8 cellular contexts compared by ENCODE assay signal in genomic region chr16:29466904-29467303, GRCh38. TPM values are rescaled to one million over a fixed set of nuclear protein-coding genes. Genes with fewer than 3 reads are reported as not detected.
DNase-seq lines count a peak whose midpoint lies in the region; ATAC-seq, FAIRE-seq and TF ChIP-seq lines count a peak whose summit lies in the region.
"Not testable (repeated sequence)": the region's sequence is repeated elsewhere in the genome, so short reads cannot be mapped to it uniquely, and the experiment has no call there.

No MANE protein-coding gene starts in this region.

- H3K79me2 ChIP-seq in K562 (ENCODE audit: control insufficient read depth, insufficient read depth, low read length), result not testable (repeated sequence)

- H3K9ac ChIP-seq in K562 (ENCODE audit: insufficient read depth in 1 of 2, low read depth in 2 of 2, low read length in 2 of 2), result not testable (repeated sequence)

- not testable (repeated sequence) for H3K4me1 ChIP-seq in CD8-positive, alpha-beta T cell (ENCODE audit: insufficient read depth, low read length); RWPE2 (ENCODE audit: insufficient read depth, poor library complexity, severe bottlenecking); K562 (replicated peaks in 1 of 2; ENCODE audit: control insufficient read depth in 2 of 2, insufficient read depth in 2 of 2, low read length in 2 of 2); left lung; naive thymus-derived CD4-positive, alpha-beta T cell (ENCODE audit: control insufficient read depth in 2 of 2, insufficient read depth in 2 of 2, low read length in 2 of 2)

- peak; percentile 48 for ATAC-seq in CD8-positive, alpha-beta T cell
- ATAC-seq in RWPE2 (ENCODE audit: low read depth) (peak; percentile 1; the same call in 2 of the 3 replicates), K562 (peak; percentile 56), Right ventricle myocardium superior (ENCODE audit: poor library complexity) (peak; percentile 16), left lung (peak; percentile 38)
- peak; percentile 51 for ATAC-seq in activated CD8-positive, alpha-beta memory T cell treated with anti-CD3 and anti-CD28 coated beads, Interleukin-2, amount 10 ng/mL, durations not matched to agents 7 days and 5 days
- ATAC-seq in naive thymus-derived CD4-positive, alpha-beta T cell, result peak; percentile 44
- peak; percentile 42 for ATAC-seq in stimulated activated naive CD8-positive, alpha-beta T cell treated with anti-CD3 and anti-CD28 coated beads, Interleukin-15, Interleukin-2, amounts not matched to agents 100 U/mL and 50 U/mL, for 24 hours

- TF ChIP-seq CTCF in CD8-positive, alpha-beta T cell (IDR thresholded peaks at IDR 0.05); RWPE2 (IDR thresholded peaks at IDR 0.05; ENCODE audit: poor library complexity, severe bottlenecking); K562 (IDR thresholded peaks at IDR 0.05 in 2 of 3, conservative IDR thresholded peaks at IDR 0.05 in 1 of 3; ENCODE audit: insufficient read depth in 2 of 3, low read depth in 1 of 3, low read length in 3 of 3); left lung (IDR thresholded peaks at IDR 0.05): not testable (repeated sequence)

- not testable (repeated sequence) for TF ChIP-seq RAD21 in K562 (CRISPR knock-in tag; conservative IDR thresholded peaks at IDR 0.05 in 1 of 2, IDR thresholded peaks at IDR 0.05 in 1 of 2)

- H3K27ac ChIP-seq in CD8-positive, alpha-beta T cell (ENCODE audit: low read depth, low read length); RWPE2 (ENCODE audit: poor library complexity, severe bottlenecking); K562 (ENCODE audit: extremely low read depth, low read depth, low read length); left lung; naive thymus-derived CD4-positive, alpha-beta T cell (ENCODE audit: low read depth, low read length): not testable (repeated sequence)

- FAIRE-seq in K562 (lab: Jason Lieb, UNC), result not testable (repeated sequence)

- H3K4me1 Mint-ChIP-seq in CD8-positive, alpha-beta T cell (ENCODE audit: low read depth); activated CD8-positive, alpha-beta memory T cell treated with anti-CD3 and anti-CD28 coated beads, Interleukin-2, amount 10 ng/mL, durations not matched to agents 7 days and 5 days; naive thymus-derived CD4-positive, alpha-beta T cell: not testable (repeated sequence)

- CTCF ChIA-PET in CD8-positive, alpha-beta T cell (lab: Charles Lee); activated CD8-positive, alpha-beta memory T cell treated with anti-CD3 and anti-CD28 coated beads, Interleukin-2, amount 10 ng/mL, durations not matched to agents 7 days and 5 days (lab: Charles Lee); K562 (lab: Yijun Ruan, JAX; ENCODE audit: low intra/inter-chr PET ratio); naive thymus-derived CD4-positive, alpha-beta T cell (lab: Charles Lee): not testable (repeated sequence)

- not testable (repeated sequence) for H3K9me3 Mint-ChIP-seq in CD8-positive, alpha-beta T cell; activated CD8-positive, alpha-beta memory T cell treated with anti-CD3 and anti-CD28 coated beads, Interleukin-2, amount 10 ng/mL, durations not matched to agents 7 days and 5 days (ENCODE audit: low read depth); naive thymus-derived CD4-positive, alpha-beta T cell

- intact Hi-C loops in CD8-positive, alpha-beta T cell (cut with DNase I, micrococcal nuclease); K562 (cut with micrococcal nuclease); Right ventricle myocardium superior (cut with DNase I); left lung (cut with DNase I); naive thymus-derived CD4-positive, alpha-beta T cell (cut with micrococcal nuclease): not testable (repeated sequence)

- H3K27me3 Mint-ChIP-seq in CD8-positive, alpha-beta T cell (ENCODE audit: low read depth); activated CD8-positive, alpha-beta memory T cell treated with anti-CD3 and anti-CD28 coated beads, Interleukin-2, amount 10 ng/mL, durations not matched to agents 7 days and 5 days; naive thymus-derived CD4-positive, alpha-beta T cell: not testable (repeated sequence)

- H3K4me2 ChIP-seq in K562 (ENCODE audit: insufficient read depth, low read length), result not testable (repeated sequence)

- not testable (repeated sequence) for H3K9me3 ChIP-seq in CD8-positive, alpha-beta T cell (ENCODE audit: low read length); RWPE2 (ENCODE audit: severe bottlenecking); K562 (replicated peaks; ENCODE audit: control insufficient read depth, insufficient read depth, low read depth, low read length); left lung; naive thymus-derived CD4-positive, alpha-beta T cell (ENCODE audit: control insufficient read depth in 2 of 3, low read length in 3 of 3)

- not testable (repeated sequence) for BruUV-seq in K562 (replicated peaks; lab: Mats Ljungman, UMichigan)

- DNase-seq in CD8-positive, alpha-beta T cell; RWPE2 (ENCODE audit: low spot score); activated CD8-positive, alpha-beta memory T cell treated with anti-CD3 and anti-CD28 coated beads, Interleukin-2, amount 10 ng/mL, durations not matched to agents 7 days and 5 days; K562 (ENCODE audit: extremely low read depth in 1 of 4, low spot score in 3 of 4); Right ventricle myocardium superior; left lung; naive thymus-derived CD4-positive, alpha-beta T cell; stimulated activated naive CD8-positive, alpha-beta T cell treated with anti-CD3 and anti-CD28 coated beads, Interleukin-15, Interleukin-2, amounts not matched to agents 100 U/mL and 50 U/mL, for 24 hours: not testable (repeated sequence)

- not testable (repeated sequence) for H3K9me1 ChIP-seq in K562 (ENCODE audit: control insufficient read depth, insufficient read depth, low read length)

- not testable (repeated sequence) for H3K4me3 Mint-ChIP-seq in CD8-positive, alpha-beta T cell; activated CD8-positive, alpha-beta memory T cell treated with anti-CD3 and anti-CD28 coated beads, Interleukin-2, amount 10 ng/mL, durations not matched to agents 7 days and 5 days; naive thymus-derived CD4-positive, alpha-beta T cell

- not testable (repeated sequence) for H3K27me3 ChIP-seq in CD8-positive, alpha-beta T cell (ENCODE audit: insufficient read depth, low read length); RWPE2 (ENCODE audit: insufficient read depth, poor library complexity, severe bottlenecking); K562 (ENCODE audit: control insufficient read depth in 2 of 2, insufficient read depth in 2 of 2, low read length in 2 of 2); left lung; naive thymus-derived CD4-positive, alpha-beta T cell (ENCODE audit: control insufficient read depth in 2 of 2, insufficient read depth in 2 of 2, low read length in 2 of 2)

- TF ChIP-seq POLR2A in K562 (conservative IDR thresholded peaks at IDR 0.05), result not testable (repeated sequence)

- H3K27ac Mint-ChIP-seq in CD8-positive, alpha-beta T cell; activated CD8-positive, alpha-beta memory T cell treated with anti-CD3 and anti-CD28 coated beads, Interleukin-2, amount 10 ng/mL, durations not matched to agents 7 days and 5 days; naive thymus-derived CD4-positive, alpha-beta T cell: not testable (repeated sequence)

- POLR2A ChIA-PET in CD8-positive, alpha-beta T cell (lab: Charles Lee); K562 (lab: Yijun Ruan, JAX); naive thymus-derived CD4-positive, alpha-beta T cell (lab: Charles Lee): not testable (repeated sequence)

- no CpG with 5 or more reads among the region's 33 CpGs for WGBS in K562 (ENCODE audit: insufficient coverage, low coverage, missing lambda C conversion rate)

- not testable (repeated sequence) for TF ChIP-seq EP300 in K562 (IDR thresholded peaks at IDR 0.05; ENCODE audit: low read length)

- not testable (repeated sequence) for H3K36me3 Mint-ChIP-seq in CD8-positive, alpha-beta T cell; activated CD8-positive, alpha-beta memory T cell treated with anti-CD3 and anti-CD28 coated beads, Interleukin-2, amount 10 ng/mL, durations not matched to agents 7 days and 5 days; naive thymus-derived CD4-positive, alpha-beta T cell

- in situ Hi-C loops in K562 (cut with MboI), result loop anchor here (25.0 kb wide), 3 partner anchors 670 to 1170 kb away; partner anchors contain the start of genes CD2BP2, MYL11 and TBC1D10B

- H3K36me3 ChIP-seq in CD8-positive, alpha-beta T cell (ENCODE audit: insufficient read depth, low read length); RWPE2 (ENCODE audit: low read depth); K562 (ENCODE audit: control insufficient read depth, insufficient read depth, low read length); left lung; naive thymus-derived CD4-positive, alpha-beta T cell (ENCODE audit: control insufficient read depth in 2 of 3, insufficient read depth in 3 of 3, low read length in 3 of 3): not testable (repeated sequence)

- not testable (repeated sequence) for H2AFZ ChIP-seq in K562 (ENCODE audit: low read depth, low read length)

- H3K4me3 ChIP-seq in CD8-positive, alpha-beta T cell (ENCODE audit: low read depth, low read length); RWPE2 (ENCODE audit: severe bottlenecking); K562; left lung; naive thymus-derived CD4-positive, alpha-beta T cell (ENCODE audit: low read length): not testable (repeated sequence)

- not testable (repeated sequence) for H4K20me1 ChIP-seq in K562 (replicated peaks; ENCODE audit: control insufficient read depth, insufficient read depth, low read length)

RNA-seq across cellular contexts. Expression of gene SULT1A4, which starts 7.2 kb away (rescaled TPM):
- 1 to 10 TPM; 1.4 to 3.6 TPM for total RNA-seq in CD8-positive, alpha-beta T cell
- 1 to 10 TPM; 1.4 to 2.2 TPM for total RNA-seq in activated CD8-positive, alpha-beta memory T cell treated with anti-CD3 and anti-CD28 coated beads, Interleukin-2, amount 10 ng/mL, durations not matched to agents 7 days and 5 days
- 4.9 and 10.3 TPM in 2 replicates for total RNA-seq in K562 (2011; cell fraction: chromatin; rRNA removed; ENCODE audit: low replicate concordance)
- total RNA-seq in K562 (2011; cell fraction: nucleolus; rRNA removed), result 2.9 and 4.0 TPM in 2 replicates
- 1.2 and 2.1 TPM in 2 replicates for total RNA-seq in K562 (2011; cell fraction: nucleoplasm; rRNA removed)
- total RNA-seq in K562 (2014; rRNA removed) (3.5 and 9.5 TPM in 2 replicates), K562 (2014; rRNA removed; fragmentation: Illumina TruSeq; extraction: Trizol) (4.7 and 11.6 TPM in 2 replicates), K562 (2015; rRNA removed; fragmentation: Illumina TruSeq; extraction: Trizol) (7.7 and 8.8 TPM in 2 replicates), K562 (2021) (0.58 and 6.8 TPM in 2 replicates), Right ventricle myocardium superior (9.5 TPM), left lung (10 to 100 TPM in 1 of 2 donors, 1 to 10 TPM in 1; 9.5 to 10.7 TPM)
- polyA plus RNA-seq in K562 (2011; rRNA removed) (1.9 and 2.3 TPM in 2 replicates), K562 (2014; fragmentation: Illumina TruSeq; extraction: Trizol) (13.1 and 18.8 TPM in 2 replicates), K562 (2014; fragmentation: Nextera tagmentation; extraction: Ambion mirVana) (10 to 100 TPM; 18.6 to 22.6 TPM), K562 (2014; rRNA removed) (3.1 and 3.3 TPM in 2 replicates)
- 1.2 TPM in 1 of 2 replicates, not detected in the other for polyA plus RNA-seq in K562 (2011; cell fraction: cytosol; rRNA removed)
- 5.5 and 6.0 TPM in 2 replicates for polyA plus RNA-seq in K562 (2011; cell fraction: nucleus; rRNA removed)
- polyA plus RNA-seq in K562 (2012), result 14.7 and 17.3 TPM in 2 replicates
- polyA minus RNA-seq in K562 (2011; rRNA and poly(A)+ RNA removed), result 0.28 TPM in 1 of 2 replicates, not detected in the other
- polyA minus RNA-seq in K562 (2011; cell fraction: cytosol; rRNA and poly(A)+ RNA removed), result 1.3 TPM in 1 of 2 replicates, not detected in the other
- polyA minus RNA-seq in K562 (2011; cell fraction: nucleus; rRNA and poly(A)+ RNA removed), result 1.00 and 2.0 TPM in 2 replicates
- 1 to 10 TPM; 2.0 to 9.1 (median 6.0) TPM for total RNA-seq in naive thymus-derived CD4-positive, alpha-beta T cell
- polyA plus RNA-seq in naive thymus-derived CD4-positive, alpha-beta T cell, result 1 to 10 TPM in 1 of 2 donors, not detected in 1; 1.4 TPM

RNA-seq across cellular contexts. Expression of gene SLX1B, which starts 12.6 kb away (rescaled TPM):
- 10 to 100 TPM; 15.6 to 21.1 TPM for total RNA-seq in CD8-positive, alpha-beta T cell
- 10 to 100 TPM; 34.9 to 51.6 TPM for total RNA-seq in activated CD8-positive, alpha-beta memory T cell treated with anti-CD3 and anti-CD28 coated beads, Interleukin-2, amount 10 ng/mL, durations not matched to agents 7 days and 5 days
- total RNA-seq in K562 (2011; cell fraction: chromatin; rRNA removed; ENCODE audit: low replicate concordance), result 9.5 and 24.5 TPM in 2 replicates
- 20.1 and 24.8 TPM in 2 replicates for total RNA-seq in K562 (2011; cell fraction: nucleolus; rRNA removed)
- total RNA-seq in K562 (2011; cell fraction: nucleoplasm; rRNA removed), result 13.3 and 23.2 TPM in 2 replicates
- total RNA-seq in K562 (2014; rRNA removed), result 4.0 and 19.6 TPM in 2 replicates
- total RNA-seq in K562 (2014; rRNA removed; fragmentation: Illumina TruSeq; extraction: Trizol), result 10.9 and 11.4 TPM in 2 replicates
- total RNA-seq in K562 (2015; rRNA removed; fragmentation: Illumina TruSeq; extraction: Trizol), result 28.1 and 31.0 TPM in 2 replicates
- total RNA-seq in K562 (2021), result 43.5 and 49.6 TPM in 2 replicates
- polyA plus RNA-seq in K562 (2011; rRNA removed), result 12.4 and 15.1 TPM in 2 replicates
- 13.1 and 84.8 TPM in 2 replicates for polyA plus RNA-seq in K562 (2011; cell fraction: cytosol; rRNA removed)
- 12.6 and 21.3 TPM in 2 replicates for polyA plus RNA-seq in K562 (2011; cell fraction: nucleus; rRNA removed)
- 1.0 and 1.4 TPM in 2 replicates for polyA plus RNA-seq in K562 (2012)
- polyA plus RNA-seq in K562 (2014; fragmentation: Illumina TruSeq; extraction: Trizol), result 10.3 and 24.1 TPM in 2 replicates
- polyA plus RNA-seq in K562 (2014; fragmentation: Nextera tagmentation; extraction: Ambion mirVana), result 1 to 10 TPM; 1.6 to 2.8 TPM
- 22.8 and 41.7 TPM in 2 replicates for polyA plus RNA-seq in K562 (2014; rRNA removed)
- polyA minus RNA-seq in K562 (2011; rRNA and poly(A)+ RNA removed), result 2.3 and 3.5 TPM in 2 replicates
- polyA minus RNA-seq in K562 (2011; cell fraction: cytosol; rRNA and poly(A)+ RNA removed), result 14.7 and 19.2 TPM in 2 replicates
- polyA minus RNA-seq in K562 (2011; cell fraction: nucleus; rRNA and poly(A)+ RNA removed), result 9.0 and 11.2 TPM in 2 replicates
- total RNA-seq in Right ventricle myocardium superior, result 9.3 TPM
- total RNA-seq in left lung, result 10 to 100 TPM; 35.1 to 42.0 TPM
- 10 to 100 TPM; 19.6 to 46.5 (median 44.3) TPM for total RNA-seq in naive thymus-derived CD4-positive, alpha-beta T cell
- polyA plus RNA-seq in naive thymus-derived CD4-positive, alpha-beta T cell, result 10 to 100 TPM in 1 of 2 donors, 1 to 10 TPM in 1; 3.4 to 11.9 TPM

RNA-seq across cellular contexts. Expression of gene BOLA2, which starts 12.8 kb away (rescaled TPM):
- 10 to 100 TPM in 1 of 2 experiments, 1 to 10 TPM in 1; 9.5 to 10.5 TPM for total RNA-seq in CD8-positive, alpha-beta T cell
- 10 to 100 TPM; 11.0 to 12.3 TPM for total RNA-seq in activated CD8-positive, alpha-beta memory T cell treated with anti-CD3 and anti-CD28 coated beads, Interleukin-2, amount 10 ng/mL, durations not matched to agents 7 days and 5 days
- total RNA-seq in K562 (2011; cell fraction: chromatin; rRNA removed; ENCODE audit: low replicate concordance), result 30.8 and 84.3 TPM in 2 replicates
- total RNA-seq in K562 (2011; cell fraction: nucleolus; rRNA removed), result 12.7 and 18.0 TPM in 2 replicates
- 35.3 and 40.5 TPM in 2 replicates for total RNA-seq in K562 (2011; cell fraction: nucleoplasm; rRNA removed)
- 93.0 and 115 TPM in 2 replicates for total RNA-seq in K562 (2014; rRNA removed)
- 7.5 and 12.4 TPM in 2 replicates for total RNA-seq in K562 (2014; rRNA removed; fragmentation: Illumina TruSeq; extraction: Trizol)
- total RNA-seq in K562 (2015; rRNA removed; fragmentation: Illumina TruSeq; extraction: Trizol), result 24.6 and 27.6 TPM in 2 replicates
- total RNA-seq in K562 (2021), result 6.3 and 10.4 TPM in 2 replicates
- polyA plus RNA-seq in K562 (2011; rRNA removed), result 16.5 and 17.8 TPM in 2 replicates
- polyA plus RNA-seq in K562 (2011; cell fraction: cytosol; rRNA removed), result 39.2 and 58.8 TPM in 2 replicates
- polyA plus RNA-seq in K562 (2011; cell fraction: nucleus; rRNA removed), result 9.5 and 14.0 TPM in 2 replicates
- 31.3 and 41.4 TPM in 2 replicates for polyA plus RNA-seq in K562 (2012)
- polyA plus RNA-seq in K562 (2014; fragmentation: Illumina TruSeq; extraction: Trizol), result 22.9 and 27.9 TPM in 2 replicates
- 10 to 100 TPM; 26.8 to 35.3 TPM for polyA plus RNA-seq in K562 (2014; fragmentation: Nextera tagmentation; extraction: Ambion mirVana)
- 84.5 and 91.9 TPM in 2 replicates for polyA plus RNA-seq in K562 (2014; rRNA removed)
- polyA minus RNA-seq in K562 (2011; rRNA and poly(A)+ RNA removed), result 6.0 and 8.8 TPM in 2 replicates
- 1.0 and 2.6 TPM in 2 replicates for polyA minus RNA-seq in K562 (2011; cell fraction: cytosol; rRNA and poly(A)+ RNA removed)
- polyA minus RNA-seq in K562 (2011; cell fraction: nucleus; rRNA and poly(A)+ RNA removed), result 7.5 and 9.6 TPM in 2 replicates
- total RNA-seq in Right ventricle myocardium superior, result 0.97 TPM
- total RNA-seq in left lung, result 1 to 10 TPM; 2.9 to 8.8 TPM
- total RNA-seq in naive thymus-derived CD4-positive, alpha-beta T cell, result 10 to 100 TPM in 4 of 5 experiments, 1 to 10 TPM in 1; 8.6 to 18.9 (median 11.5) TPM
- 10 to 100 TPM; 14.0 to 21.2 TPM for polyA plus RNA-seq in naive thymus-derived CD4-positive, alpha-beta T cell

RNA-seq across cellular contexts. Expression of gene NPIPB12, which starts 39.3 kb away (rescaled TPM):
- 100 to 1,000 TPM; 119 to 128 TPM for total RNA-seq in CD8-positive, alpha-beta T cell
- 100 to 1,000 TPM in 1 of 2 experiments, 10 to 100 TPM in 1; 95.3 to 139 TPM for total RNA-seq in activated CD8-positive, alpha-beta memory T cell treated with anti-CD3 and anti-CD28 coated beads, Interleukin-2, amount 10 ng/mL, durations not matched to agents 7 days and 5 days
- total RNA-seq in K562 (2011; cell fraction: chromatin; rRNA removed; ENCODE audit: low replicate concordance), result 299 and 672 TPM in 2 replicates
- 89.1 and 136 TPM in 2 replicates for total RNA-seq in K562 (2011; cell fraction: nucleolus; rRNA removed)
- total RNA-seq in K562 (2011; cell fraction: nucleoplasm; rRNA removed), result 281 and 296 TPM in 2 replicates
- 8.9 and 16.8 TPM in 2 replicates for total RNA-seq in K562 (2014; rRNA removed)
- total RNA-seq in K562 (2014; rRNA removed; fragmentation: Illumina TruSeq; extraction: Trizol), result 23.6 and 27.3 TPM in 2 replicates
- 20.8 and 25.0 TPM in 2 replicates for total RNA-seq in K562 (2015; rRNA removed; fragmentation: Illumina TruSeq; extraction: Trizol)
- total RNA-seq in K562 (2021), result 35.2 and 37.5 TPM in 2 replicates
- polyA plus RNA-seq in K562 (2011; rRNA removed), result 24.7 and 28.9 TPM in 2 replicates
- 9.0 and 14.0 TPM in 2 replicates for polyA plus RNA-seq in K562 (2011; cell fraction: cytosol; rRNA removed)
- 100 and 152 TPM in 2 replicates for polyA plus RNA-seq in K562 (2011; cell fraction: nucleus; rRNA removed)
- polyA plus RNA-seq in K562 (2012), result 28.8 and 34.9 TPM in 2 replicates
- polyA plus RNA-seq in K562 (2014; fragmentation: Illumina TruSeq; extraction: Trizol), result 34.6 and 47.0 TPM in 2 replicates
- 1 to 10 TPM; 3.3 to 8.3 TPM for polyA plus RNA-seq in K562 (2014; fragmentation: Nextera tagmentation; extraction: Ambion mirVana)
- polyA plus RNA-seq in K562 (2014; rRNA removed), result 24.7 and 33.4 TPM in 2 replicates
- 29.3 and 58.4 TPM in 2 replicates for polyA minus RNA-seq in K562 (2011; rRNA and poly(A)+ RNA removed)
- polyA minus RNA-seq in K562 (2011; cell fraction: cytosol; rRNA and poly(A)+ RNA removed), result 13.2 and 18.1 TPM in 2 replicates
- polyA minus RNA-seq in K562 (2011; cell fraction: nucleus; rRNA and poly(A)+ RNA removed), result 65.8 and 86.1 TPM in 2 replicates
- 14.1 TPM for total RNA-seq in Right ventricle myocardium superior
- 10 to 100 TPM; 34.0 to 55.0 TPM for total RNA-seq in left lung
- total RNA-seq in naive thymus-derived CD4-positive, alpha-beta T cell, result 100 to 1,000 TPM in 2 of 5 experiments, 10 to 100 TPM in 3; 73.1 to 189 (median 88.3) TPM
- polyA plus RNA-seq in naive thymus-derived CD4-positive, alpha-beta T cell, result 1 to 10 TPM; 3.7 to 9.5 TPM

Comparison
In these comparisons a context has a peak if more than half of its experiments do, and no peak if none do; other contexts are left out.
1. ATAC-seq: peak in every context shown above with its lines; median percentile 56 in K562; 51 in activated CD8-positive, alpha-beta memory T cell treated with anti-CD3 and anti-CD28 coated beads, Interleukin-2, amount 10 ng/mL, durations not matched to agents 7 days and 5 days; 48 in CD8-positive, alpha-beta T cell; 44 in naive thymus-derived CD4-positive, alpha-beta T cell; 42 in stimulated activated naive CD8-positive, alpha-beta T cell treated with anti-CD3 and anti-CD28 coated beads, Interleukin-15, Interleukin-2, amounts not matched to agents 100 U/mL and 50 U/mL, for 24 hours; 38 in left lung; 16 in Right ventricle myocardium superior; 1 in RWPE2.